In the genomic region with DNA sequence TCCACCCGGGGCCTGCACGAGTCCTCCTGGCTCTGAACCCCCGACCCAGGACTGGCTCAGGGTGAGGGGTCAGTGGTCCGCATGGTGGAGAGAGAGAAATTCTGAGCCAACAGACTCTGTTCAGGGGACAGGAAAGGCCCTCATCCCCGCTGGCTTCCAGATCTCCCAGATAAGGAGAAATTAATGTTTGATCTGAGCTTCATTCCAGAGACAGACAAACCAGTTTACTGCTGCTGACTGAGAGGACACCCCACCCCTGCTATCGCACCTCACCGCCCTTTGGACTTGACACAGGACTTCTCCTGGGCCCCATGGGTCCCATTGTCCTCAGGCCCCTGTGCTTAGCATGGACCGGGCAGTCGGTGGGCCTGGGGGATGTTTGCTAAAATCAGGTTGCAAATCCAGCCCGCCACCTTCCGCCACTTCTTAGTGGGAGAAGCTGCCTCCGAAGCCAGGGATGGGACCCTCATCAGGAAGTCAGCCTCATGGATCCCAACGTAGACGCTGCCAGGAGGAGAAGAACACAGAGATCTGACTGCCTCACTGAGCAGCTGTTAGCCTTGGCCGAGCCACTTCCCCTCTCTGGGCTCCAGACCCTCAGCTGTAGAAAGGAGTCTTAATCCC, we compare ENCODE assay signal across 1 cellular context.
TF ChIP-seq lines count a peak whose summit lies in the region.

No MANE protein-coding gene starts in this region.

TF ChIP-seq in WTC11, 78 proteins besides CTCF, POLR2A, EP300 and RAD21 (continued from another document):
- TF ChIP-seq, protein P1, sequence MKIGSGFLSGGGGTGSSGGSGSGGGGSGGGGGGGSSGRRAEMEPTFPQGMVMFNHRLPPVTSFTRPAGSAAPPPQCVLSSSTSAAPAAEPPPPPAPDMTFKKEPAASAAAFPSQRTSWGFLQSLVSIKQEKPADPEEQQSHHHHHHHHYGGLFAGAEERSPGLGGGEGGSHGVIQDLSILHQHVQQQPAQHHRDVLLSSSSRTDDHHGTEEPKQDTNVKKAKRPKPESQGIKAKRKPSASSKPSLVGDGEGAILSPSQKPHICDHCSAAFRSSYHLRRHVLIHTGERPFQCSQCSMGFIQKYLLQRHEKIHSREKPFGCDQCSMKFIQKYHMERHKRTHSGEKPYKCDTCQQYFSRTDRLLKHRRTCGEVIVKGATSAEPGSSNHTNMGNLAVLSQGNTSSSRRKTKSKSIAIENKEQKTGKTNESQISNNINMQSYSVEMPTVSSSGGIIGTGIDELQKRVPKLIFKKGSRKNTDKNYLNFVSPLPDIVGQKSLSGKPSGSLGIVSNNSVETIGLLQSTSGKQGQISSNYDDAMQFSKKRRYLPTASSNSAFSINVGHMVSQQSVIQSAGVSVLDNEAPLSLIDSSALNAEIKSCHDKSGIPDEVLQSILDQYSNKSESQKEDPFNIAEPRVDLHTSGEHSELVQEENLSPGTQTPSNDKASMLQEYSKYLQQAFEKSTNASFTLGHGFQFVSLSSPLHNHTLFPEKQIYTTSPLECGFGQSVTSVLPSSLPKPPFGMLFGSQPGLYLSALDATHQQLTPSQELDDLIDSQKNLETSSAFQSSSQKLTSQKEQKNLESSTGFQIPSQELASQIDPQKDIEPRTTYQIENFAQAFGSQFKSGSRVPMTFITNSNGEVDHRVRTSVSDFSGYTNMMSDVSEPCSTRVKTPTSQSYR (CRISPR knock-in tag; IDR thresholded peaks at IDR 0.05) = no peak
- TF ChIP-seq GABPB1 (CRISPR knock-in tag; IDR thresholded peaks at IDR 0.05) = 0 out of 2 replicates have a peak, but pooled peaks have one; percentile 30
- TF ChIP-seq, protein P2, sequence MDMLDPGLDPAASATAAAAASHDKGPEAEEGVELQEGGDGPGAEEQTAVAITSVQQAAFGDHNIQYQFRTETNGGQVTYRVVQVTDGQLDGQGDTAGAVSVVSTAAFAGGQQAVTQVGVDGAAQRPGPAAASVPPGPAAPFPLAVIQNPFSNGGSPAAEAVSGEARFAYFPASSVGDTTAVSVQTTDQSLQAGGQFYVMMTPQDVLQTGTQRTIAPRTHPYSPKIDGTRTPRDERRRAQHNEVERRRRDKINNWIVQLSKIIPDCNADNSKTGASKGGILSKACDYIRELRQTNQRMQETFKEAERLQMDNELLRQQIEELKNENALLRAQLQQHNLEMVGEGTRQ (CRISPR knock-in tag; IDR thresholded peaks at IDR 0.05) = no peak
